ENCODE assay signal across 25 cellular contexts in the genomic region with DNA sequence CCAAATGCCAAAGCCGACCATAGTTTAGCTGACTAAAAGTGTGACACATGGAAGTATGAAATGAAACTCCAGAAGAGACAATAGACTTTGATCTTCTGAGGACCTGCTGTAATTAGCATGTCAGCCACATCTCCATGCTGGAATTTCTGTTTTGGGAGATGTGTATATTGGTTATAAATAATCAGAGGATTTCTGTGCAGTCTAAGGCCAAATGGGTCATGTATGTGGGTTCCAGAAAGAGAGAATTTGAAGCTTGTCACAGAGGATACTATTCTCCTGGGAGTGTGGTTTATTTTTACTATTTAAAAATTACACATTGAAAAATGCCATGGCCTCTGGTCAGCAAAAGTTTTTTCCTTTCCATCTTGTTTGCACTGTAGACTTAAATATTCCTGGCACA.
"Had no signal": no experiment of that assay in that cellular context is flagged by ENCODE, and none has a peak within 500 bp of the region (broad histone marks: within the 10 kb centered on the region; RNA-seq: fewer than 3 reads in every experiment).

No MANE protein-coding gene starts in this region.

- H3K27ac Mint-ChIP-seq: nephron; stimulated activated memory B cell treated with anti-CD40 and anti-IgM and Interleukin-4, amounts not matched to agents 10 μg/mL and 1 μg/mL and 100 μg/mL, for 72 hours; stimulated activated naive CD8-positive, alpha-beta T cell treated with anti-CD3 and anti-CD28 coated beads, Interleukin-15, amount 100 ng/mL, for 72 hours; type B pancreatic cell had no signal

- H3K27me3 Mint-ChIP-seq: naive thymus-derived CD8-positive, alpha-beta T cell; stimulated activated memory B cell treated with anti-CD40 and anti-IgM and Interleukin-4, amounts not matched to agents 10 μg/mL and 1 μg/mL and 100 μg/mL, for 72 hours; stimulated activated naive CD8-positive, alpha-beta T cell treated with anti-CD3 and anti-CD28 coated beads, Interleukin-15, amount 100 ng/mL, for 72 hours; type B pancreatic cell had no signal

- H3K4me1 Mint-ChIP-seq: immature natural killer cell; naive thymus-derived CD8-positive, alpha-beta T cell; nephron; stimulated activated memory B cell treated with anti-CD40 and anti-IgM and Interleukin-4, amounts not matched to agents 10 μg/mL and 1 μg/mL and 100 μg/mL, for 72 hours; stimulated activated naive CD8-positive, alpha-beta T cell treated with anti-CD3 and anti-CD28 coated beads, Interleukin-15, amount 100 ng/mL, for 72 hours had no signal

- H3K4me3 Mint-ChIP-seq: immature natural killer cell; naive thymus-derived CD8-positive, alpha-beta T cell; nephron; neural crest cell; stimulated activated memory B cell treated with anti-CD40 and anti-IgM and Interleukin-4, amounts not matched to agents 10 μg/mL and 1 μg/mL and 100 μg/mL, for 72 hours; stimulated activated naive CD8-positive, alpha-beta T cell treated with anti-CD3 and anti-CD28 coated beads, Interleukin-15, amount 100 ng/mL, for 72 hours; type B pancreatic cell had no signal

- DNase-seq: immature natural killer cell; kidney; left colon; left lung; lower lobe of right lung; mammary epithelial cell; mesenchymal stem cell; nucleus accumbens; pancreas; posterior cingulate gyrus; retina; right cardiac atrium; small intestine; spleen; stimulated activated CD4-positive, alpha-beta T cell treated with anti-CD3 and anti-CD28 coated beads, Interleukin-4, amount 100 ng/mL, for 24 hours; stimulated activated naive CD4-positive, alpha-beta T cell treated with Interleukin-2 at 50 U/mL for 16 hours; stimulated activated naive CD8-positive, alpha-beta T cell treated with anti-CD3 and anti-CD28 coated beads, Interleukin-15, amount 100 ng/mL, for 72 hours; substantia nigra; uterus had no signal

- H3K36me3 Mint-ChIP-seq: naive thymus-derived CD8-positive, alpha-beta T cell; stimulated activated memory B cell treated with anti-CD40 and anti-IgM and Interleukin-4, amounts not matched to agents 10 μg/mL and 1 μg/mL and 100 μg/mL, for 72 hours had no signal

- H3K9me3 Mint-ChIP-seq: immature natural killer cell; naive thymus-derived CD8-positive, alpha-beta T cell; nephron; neural crest cell; stimulated activated memory B cell treated with anti-CD40 and anti-IgM and Interleukin-4, amounts not matched to agents 10 μg/mL and 1 μg/mL and 100 μg/mL, for 72 hours; stimulated activated naive CD8-positive, alpha-beta T cell treated with anti-CD3 and anti-CD28 coated beads, Interleukin-15, amount 100 ng/mL, for 72 hours; type B pancreatic cell had no signal

- ATAC-seq: left colon; left lung; lower lobe of right lung; naive thymus-derived CD8-positive, alpha-beta T cell; pancreas; right cardiac atrium; sciatic nerve; stimulated activated memory B cell treated with anti-CD40 and anti-IgM and Interleukin-4, amounts not matched to agents 10 μg/mL and 1 μg/mL and 100 μg/mL, for 72 hours had no signal
